15 cellular contexts compared by ENCODE assay signal in genomic region chr7:28075674-28076358, GRCh38.
DNase-seq lines count a peak whose midpoint lies in the region; ATAC-seq and TF ChIP-seq lines count a peak whose summit lies in the region.
"Had no signal": no experiment of that assay in that cellular context is flagged by ENCODE, and none has a peak within 500 bp of the region (broad histone marks: within the 10 kb centered on the region; RNA-seq: fewer than 3 reads in every experiment).

No MANE protein-coding gene starts in this region.

- H3K9me3 Mint-ChIP-seq in HFFc6 (no peaks in the 10 kb centered on the region), osteocyte (ENCODE audit: unreplicated experiment) (no peaks in the 10 kb centered on the region)
- no peaks in the 10 kb centered on the region for H3K9me3 Mint-ChIP-seq in activated CD4-positive, alpha-beta T cell treated with anti-CD3 and anti-CD28 coated beads for 36 hours (ENCODE audit: low read depth)
- H3K9me3 Mint-ChIP-seq: activated naive CD4-positive, alpha-beta T cell treated with anti-CD3 and anti-CD28 coated beads, Interleukin-2, amount 10 ng/mL, durations not matched to agents 7 days and 5 days; T-cell had no signal

- no peak for ATAC-seq in activated CD4-positive, alpha-beta T cell treated with anti-CD3 and anti-CD28 coated beads for 36 hours
- ATAC-seq in GM21390 (IDR thresholded peaks at IDR 0.05; ENCODE audit: unreplicated experiment), result no peak
- ATAC-seq: T-cell had no signal

- POLR2A ChIA-PET in activated CD4-positive, alpha-beta T cell treated with anti-CD3 and anti-CD28 coated beads for 36 hours (lab: Charles Lee), result no interaction called here

- peak overlapping the region; percentile 64 for H3K27ac Mint-ChIP-seq in HFFc6
- peak overlapping the region; percentile 13 for H3K27ac Mint-ChIP-seq in osteocyte (ENCODE audit: unreplicated experiment)
- no peak overlapping the region for H3K27ac Mint-ChIP-seq in activated CD4-positive, alpha-beta T cell treated with anti-CD3 and anti-CD28 coated beads for 36 hours
- H3K27ac Mint-ChIP-seq: activated naive CD4-positive, alpha-beta T cell treated with anti-CD3 and anti-CD28 coated beads, Interleukin-2, amount 10 ng/mL, durations not matched to agents 7 days and 5 days; T-cell had no signal

- H3K27me3 Mint-ChIP-seq in HFFc6 (ENCODE audit: insufficient read depth), result peaks cover 1% of the 10 kb centered on the region; the same call in 1 of the 2 replicates
- H3K27me3 Mint-ChIP-seq in osteocyte (ENCODE audit: unreplicated experiment), result no peaks in the 10 kb centered on the region
- no peaks in the 10 kb centered on the region for H3K27me3 Mint-ChIP-seq in activated CD4-positive, alpha-beta T cell treated with anti-CD3 and anti-CD28 coated beads for 36 hours
- H3K27me3 Mint-ChIP-seq: activated naive CD4-positive, alpha-beta T cell treated with anti-CD3 and anti-CD28 coated beads, Interleukin-2, amount 10 ng/mL, durations not matched to agents 7 days and 5 days; T-cell had no signal

- CTCF ChIA-PET in activated CD4-positive, alpha-beta T cell treated with anti-CD3 and anti-CD28 coated beads for 36 hours (lab: Charles Lee), result interaction anchor here (0.6 to 2.4 kb wide), 3 partner anchors 14 to 166 kb away, joined by 3 to 7 read pairs (median 4); no protein-coding TSS in a partner anchor

- no peak for TF ChIP-seq CTCF in HFFc6 (IDR thresholded peaks at IDR 0.05)
- TF ChIP-seq CTCF in osteocyte (IDR thresholded peaks at IDR 0.05), result no peak

- H3K36me3 Mint-ChIP-seq in HFFc6 (ENCODE audit: low read depth) (peaks cover under 1% of the 10 kb centered on the region; the same call in 1 of the 2 replicates), osteocyte (ENCODE audit: unreplicated experiment) (no peaks in the 10 kb centered on the region)
- no peaks in the 10 kb centered on the region for H3K36me3 Mint-ChIP-seq in activated CD4-positive, alpha-beta T cell treated with anti-CD3 and anti-CD28 coated beads for 36 hours (ENCODE audit: low read depth)
- H3K36me3 Mint-ChIP-seq: activated naive CD4-positive, alpha-beta T cell treated with anti-CD3 and anti-CD28 coated beads, Interleukin-2, amount 10 ng/mL, durations not matched to agents 7 days and 5 days had no signal

- H3K4me3 Mint-ChIP-seq in HFFc6 (peak overlapping the region; percentile 77), osteocyte (ENCODE audit: unreplicated experiment) (no peak overlapping the region)
- no peak overlapping the region for H3K4me3 Mint-ChIP-seq in activated CD4-positive, alpha-beta T cell treated with anti-CD3 and anti-CD28 coated beads for 36 hours
- H3K4me3 Mint-ChIP-seq: activated naive CD4-positive, alpha-beta T cell treated with anti-CD3 and anti-CD28 coated beads, Interleukin-2, amount 10 ng/mL, durations not matched to agents 7 days and 5 days; T-cell had no signal

- DNase-seq in HFFc6, result no peak
- DNase-seq in NCI-H187 treated with DMSO at 0.1 percent for 48 hours (lab: John Stamatoyannopoulos, UW), result peak; percentile 39
- peak; percentile 85 for DNase-seq in SHP77 treated with DMSO at 0.1 percent for 48 hours (lab: John Stamatoyannopoulos, UW)
- DNase-seq in osteocyte (ENCODE audit: extremely low spot score, unreplicated experiment), result no peak
- no peak for DNase-seq in activated CD4-positive, alpha-beta T cell treated with anti-CD3 and anti-CD28 coated beads for 36 hours
- no peak for DNase-seq in NK-92 (lab: John Stamatoyannopoulos, UW; ENCODE audit: unreplicated experiment)
- no peak for DNase-seq in SW480 (ENCODE audit: low spot score)
- DNase-seq: activated CD4-positive, alpha-beta T cell treated with anti-CD3 and anti-CD28 coated beads, Interleukin-2, amount 50 U/mL, for 4 hours; activated naive CD4-positive, alpha-beta T cell treated with anti-CD3 and anti-CD28 coated beads, Interleukin-2, amount 10 ng/mL, durations not matched to agents 7 days and 5 days; activated T-cell treated with anti-CD3 and anti-CD28 coated beads, Interleukin-2, amount 50 U/mL, for 1 hour; mesendoderm; NCI-H1694 treated with DMSO at 0.1 percent for 48 hours; RPMI8226; T-cell had no signal

- H3K4me1 Mint-ChIP-seq in HFFc6 (ENCODE audit: low read depth), result peaks cover 85% of the 10 kb centered on the region
- peaks cover 53% of the 10 kb centered on the region for H3K4me1 Mint-ChIP-seq in osteocyte (ENCODE audit: unreplicated experiment)
- H3K4me1 Mint-ChIP-seq in activated CD4-positive, alpha-beta T cell treated with anti-CD3 and anti-CD28 coated beads for 36 hours, result peaks cover 5% of the 10 kb centered on the region
- H3K4me1 Mint-ChIP-seq: activated naive CD4-positive, alpha-beta T cell treated with anti-CD3 and anti-CD28 coated beads, Interleukin-2, amount 10 ng/mL, durations not matched to agents 7 days and 5 days had no signal

- intact Hi-C loops in activated CD4-positive, alpha-beta T cell treated with anti-CD3 and anti-CD28 coated beads for 36 hours (cut with DNase I, micrococcal nuclease), result loop anchor here (5.0 kb wide), 1 partner anchor 879 kb away; no protein-coding TSS in a partner anchor

Comparison
In these comparisons a context has a peak if more than half of its experiments do, and no peak if none do; other contexts are left out.
1. DNase-seq: peak in NCI-H187 treated with DMSO at 0.1 percent for 48 hours (single experiment) and SHP77 treated with DMSO at 0.1 percent for 48 hours (single experiment); none in HFFc6 (single experiment), osteocyte (single experiment), activated CD4-positive, alpha-beta T cell treated with anti-CD3 and anti-CD28 coated beads for 36 hours (single experiment), NK-92 (single experiment) and SW480 (single experiment).